9 cellular contexts compared by ENCODE assay signal in the genomic region with DNA sequence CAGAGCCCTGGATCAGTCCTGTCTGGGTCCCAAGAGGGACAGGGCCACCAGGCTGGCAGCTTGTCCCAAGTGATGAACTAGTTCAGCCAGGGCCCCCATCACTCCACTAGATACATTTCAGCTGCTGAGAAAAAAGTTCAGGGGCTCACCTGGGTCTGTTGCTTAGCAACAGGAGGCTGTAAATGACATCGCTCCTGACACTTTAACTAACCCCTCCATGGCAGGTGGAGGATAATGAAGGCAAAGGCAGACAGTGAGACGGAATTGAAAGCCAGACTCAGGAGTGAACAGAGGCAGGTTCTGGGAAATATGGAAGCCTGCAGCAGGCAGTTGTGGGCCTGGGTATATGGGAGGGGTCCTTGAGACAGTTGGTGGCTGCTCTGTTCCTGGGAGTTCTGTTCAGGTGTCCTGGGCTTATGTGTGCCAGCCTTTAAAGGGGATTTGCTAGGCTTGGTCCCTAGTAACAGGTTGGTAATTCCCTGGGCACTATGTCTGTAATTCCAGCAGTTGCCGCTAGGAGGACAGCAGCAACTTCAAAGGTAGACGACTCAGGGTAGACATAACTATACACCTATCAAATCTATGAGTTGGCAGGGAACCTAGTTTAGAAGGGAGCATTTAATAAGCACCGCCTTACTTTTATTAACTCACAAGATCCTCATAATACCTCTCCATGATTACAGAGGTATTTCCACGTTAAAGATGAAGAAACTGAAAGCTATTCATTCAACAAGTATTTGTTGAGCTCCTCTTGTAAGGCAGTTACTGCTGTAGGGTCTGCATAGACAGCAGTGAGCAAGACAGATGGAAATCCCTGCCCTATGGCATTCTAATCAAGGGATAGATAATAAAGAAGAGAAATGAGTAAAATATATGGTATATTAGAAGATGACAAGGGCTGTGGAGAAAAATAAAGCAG.
A peak's percentile ranks its signal among the peaks of the same experiment; 100 is the strongest.
DNase-seq lines count a peak whose midpoint lies in the region; ATAC-seq, FAIRE-seq and TF ChIP-seq lines count a peak whose summit lies in the region.
"Had no signal": no experiment of that assay in that cellular context is flagged by ENCODE, and none has a peak within 500 bp of the region (broad histone marks: within the 10 kb centered on the region; RNA-seq: fewer than 3 reads in every experiment).

No MANE protein-coding gene starts in this region.

- H3K27me3 ChIP-seq in OCI-LY3 (ENCODE audit: low read depth, low read length), result peaks cover 39% of the 10 kb centered on the region

- H3K27ac ChIP-seq in OCI-LY3 (ENCODE audit: low read length), result no peak overlapping the region
- H3K27ac ChIP-seq: epithelial cell of prostate had no signal

- H2AFZ ChIP-seq in OCI-LY3 (ENCODE audit: low read depth, low read length), result no peak overlapping the region

- no peak overlapping the region for H3K9ac ChIP-seq in OCI-LY3 (ENCODE audit: low read length)

- DNase-seq in 8988T (peak; percentile 47), GM19239 (ENCODE audit: insufficient read length, low spot score) (peak; percentile 25), iPS DF 4.7 (ENCODE audit: extremely low read depth, low spot score) (peak; percentile 36), cerebellar nuclear complex (lab: John Stamatoyannopoulos, UW) (no peak)
- peak; percentile 15 to 19 for DNase-seq in activated T-helper 1 cell treated with anti-CD3 and anti-CD28 coated beads, Interleukin-2, amount 50 U/mL, for 16 hours (ENCODE audit: low read depth in 1 of 2, low spot score in 1 of 2)
- peak; percentile 46 to 69 for DNase-seq in stimulated activated CD4-positive, alpha-beta T cell treated with anti-CD3 and anti-CD28 coated beads, Interleukin-4, amount 100 ng/mL, for 48 hours (ENCODE audit: low read depth in 2 of 2)

- no peak overlapping the region for H3K4me2 ChIP-seq in OCI-LY3 (ENCODE audit: low read length)

- no peak overlapping the region for H3K4me3 ChIP-seq in OCI-LY3 (ENCODE audit: low read length)

- peak; percentile 75 for TF ChIP-seq CTCF in OCI-LY3 (IDR thresholded peaks at IDR 0.05; ENCODE audit: low read depth, low read length)

- H4K20me1 ChIP-seq in OCI-LY3 (ENCODE audit: insufficient read depth, low read length), result no peaks in the 10 kb centered on the region

- H3K4me1 ChIP-seq in OCI-LY3 (ENCODE audit: low read length), result no peaks in the 10 kb centered on the region

- no peaks in the 10 kb centered on the region for H3K79me2 ChIP-seq in OCI-LY3 (ENCODE audit: low read length)

- FAIRE-seq in GM19239 (lab: Jason Lieb, UNC), result no peak

- no peaks in the 10 kb centered on the region for H3K9me3 ChIP-seq in OCI-LY3 (ENCODE audit: insufficient read depth, low read length)

- H3K36me3 ChIP-seq in OCI-LY3 (replicated peaks; ENCODE audit: low read depth, low read length), result no peaks in the 10 kb centered on the region

- ATAC-seq in HG02759 (IDR thresholded peaks at IDR 0.05; ENCODE audit: unreplicated experiment), result no peak

Comparison
In these comparisons a context has a peak if more than half of its experiments do, and no peak if none do; other contexts are left out.
1. DNase-seq: peak in 8988T (single experiment), GM19239 (single experiment), activated T-helper 1 cell treated with anti-CD3 and anti-CD28 coated beads, Interleukin-2, amount 50 U/mL, for 16 hours (2 of 2), iPS DF 4.7 (single experiment) and stimulated activated CD4-positive, alpha-beta T cell treated with anti-CD3 and anti-CD28 coated beads, Interleukin-4, amount 100 ng/mL, for 48 hours (2 of 2); none in cerebellar nuclear complex (0 of 2).